Comparison of ENCODE assay signal across 1 cellular context in genomic region chr6:38687549-38687948, GRCh38.
TF ChIP-seq lines count a peak whose summit lies in the region.

No MANE protein-coding gene starts in this region.

TF ChIP-seq in HepG2, 621 proteins besides CTCF, POLR2A, EP300 and RAD21:
- TF ChIP-seq CREM (IDR thresholded peaks at IDR 0.05) = no peak
- no peak for TF ChIP-seq CREM (CRISPR knock-in tag; IDR thresholded peaks at IDR 0.05)
- no peak for TF ChIP-seq HDAC2 (CRISPR knock-in tag; IDR thresholded peaks at IDR 0.05)
- TF ChIP-seq ZFP1 (CRISPR knock-in tag; IDR thresholded peaks at IDR 0.05) = no peak
- no peak for TF ChIP-seq ZNF878 (CRISPR knock-in tag; IDR thresholded peaks at IDR 0.05)
- no peak for TF ChIP-seq ZMYM3 (CRISPR knock-in tag; IDR thresholded peaks at IDR 0.05)
- TF ChIP-seq FOSL2 (CRISPR knock-in tag; IDR thresholded peaks at IDR 0.05) = no peak
- TF ChIP-seq ATF5 (CRISPR knock-in tag; IDR thresholded peaks at IDR 0.05; ENCODE audit: low read depth) = no peak
- no peak for TF ChIP-seq KLF15 (CRISPR knock-in tag; IDR thresholded peaks at IDR 0.05; ENCODE audit: borderline replicate concordance)
- TF ChIP-seq SAFB2 (CRISPR knock-in tag; IDR thresholded peaks at IDR 0.05; ENCODE audit: borderline replicate concordance, low read depth) = no peak
- TF ChIP-seq, protein P1, sequence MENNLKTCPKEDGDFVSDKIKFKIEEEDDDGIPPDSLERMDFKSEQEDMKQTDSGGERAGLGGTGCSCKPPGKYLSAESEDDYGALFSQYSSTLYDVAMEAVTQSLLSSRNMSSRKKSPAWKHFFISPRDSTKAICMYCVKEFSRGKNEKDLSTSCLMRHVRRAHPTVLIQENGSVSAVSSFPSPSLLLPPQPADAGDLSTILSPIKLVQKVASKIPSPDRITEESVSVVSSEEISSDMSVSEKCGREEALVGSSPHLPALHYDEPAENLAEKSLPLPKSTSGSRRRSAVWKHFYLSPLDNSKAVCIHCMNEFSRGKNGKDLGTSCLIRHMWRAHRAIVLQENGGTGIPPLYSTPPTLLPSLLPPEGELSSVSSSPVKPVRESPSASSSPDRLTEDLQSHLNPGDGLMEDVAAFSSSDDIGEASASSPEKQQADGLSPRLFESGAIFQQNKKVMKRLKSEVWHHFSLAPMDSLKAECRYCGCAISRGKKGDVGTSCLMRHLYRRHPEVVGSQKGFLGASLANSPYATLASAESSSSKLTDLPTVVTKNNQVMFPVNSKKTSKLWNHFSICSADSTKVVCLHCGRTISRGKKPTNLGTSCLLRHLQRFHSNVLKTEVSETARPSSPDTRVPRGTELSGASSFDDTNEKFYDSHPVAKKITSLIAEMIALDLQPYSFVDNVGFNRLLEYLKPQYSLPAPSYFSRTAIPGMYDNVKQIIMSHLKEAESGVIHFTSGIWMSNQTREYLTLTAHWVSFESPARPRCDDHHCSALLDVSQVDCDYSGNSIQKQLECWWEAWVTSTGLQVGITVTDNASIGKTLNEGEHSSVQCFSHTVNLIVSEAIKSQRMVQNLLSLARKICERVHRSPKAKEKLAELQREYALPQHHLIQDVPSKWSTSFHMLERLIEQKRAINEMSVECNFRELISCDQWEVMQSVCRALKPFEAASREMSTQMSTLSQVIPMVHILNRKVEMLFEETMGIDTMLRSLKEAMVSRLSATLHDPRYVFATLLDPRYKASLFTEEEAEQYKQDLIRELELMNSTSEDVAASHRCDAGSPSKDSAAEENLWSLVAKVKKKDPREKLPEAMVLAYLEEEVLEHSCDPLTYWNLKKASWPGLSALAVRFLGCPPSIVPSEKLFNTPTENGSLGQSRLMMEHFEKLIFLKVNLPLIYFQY (CRISPR knock-in tag; IDR thresholded peaks at IDR 0.05; ENCODE audit: borderline replicate concordance) = no peak
- TF ChIP-seq, protein P2, sequence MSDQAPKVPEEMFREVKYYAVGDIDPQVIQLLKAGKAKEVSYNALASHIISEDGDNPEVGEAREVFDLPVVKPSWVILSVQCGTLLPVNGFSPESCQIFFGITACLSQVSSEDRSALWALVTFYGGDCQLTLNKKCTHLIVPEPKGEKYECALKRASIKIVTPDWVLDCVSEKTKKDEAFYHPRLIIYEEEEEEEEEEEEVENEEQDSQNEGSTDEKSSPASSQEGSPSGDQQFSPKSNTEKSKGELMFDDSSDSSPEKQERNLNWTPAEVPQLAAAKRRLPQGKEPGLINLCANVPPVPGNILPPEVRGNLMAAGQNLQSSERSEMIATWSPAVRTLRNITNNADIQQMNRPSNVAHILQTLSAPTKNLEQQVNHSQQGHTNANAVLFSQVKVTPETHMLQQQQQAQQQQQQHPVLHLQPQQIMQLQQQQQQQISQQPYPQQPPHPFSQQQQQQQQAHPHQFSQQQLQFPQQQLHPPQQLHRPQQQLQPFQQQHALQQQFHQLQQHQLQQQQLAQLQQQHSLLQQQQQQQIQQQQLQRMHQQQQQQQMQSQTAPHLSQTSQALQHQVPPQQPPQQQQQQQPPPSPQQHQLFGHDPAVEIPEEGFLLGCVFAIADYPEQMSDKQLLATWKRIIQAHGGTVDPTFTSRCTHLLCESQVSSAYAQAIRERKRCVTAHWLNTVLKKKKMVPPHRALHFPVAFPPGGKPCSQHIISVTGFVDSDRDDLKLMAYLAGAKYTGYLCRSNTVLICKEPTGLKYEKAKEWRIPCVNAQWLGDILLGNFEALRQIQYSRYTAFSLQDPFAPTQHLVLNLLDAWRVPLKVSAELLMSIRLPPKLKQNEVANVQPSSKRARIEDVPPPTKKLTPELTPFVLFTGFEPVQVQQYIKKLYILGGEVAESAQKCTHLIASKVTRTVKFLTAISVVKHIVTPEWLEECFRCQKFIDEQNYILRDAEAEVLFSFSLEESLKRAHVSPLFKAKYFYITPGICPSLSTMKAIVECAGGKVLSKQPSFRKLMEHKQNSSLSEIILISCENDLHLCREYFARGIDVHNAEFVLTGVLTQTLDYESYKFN (CRISPR knock-in tag; conservative IDR thresholded peaks at IDR 0.05) = no peak
- no peak for TF ChIP-seq KMT2A (CRISPR knock-in tag; IDR thresholded peaks at IDR 0.05)
- TF ChIP-seq KAT7 (CRISPR knock-in tag; IDR thresholded peaks at IDR 0.05; ENCODE audit: borderline replicate concordance) = no peak
- no peak for TF ChIP-seq ESRRA (CRISPR knock-in tag; IDR thresholded peaks at IDR 0.05; ENCODE audit: low read depth)
- TF ChIP-seq GMEB1 (CRISPR knock-in tag; IDR thresholded peaks at IDR 0.05; ENCODE audit: borderline replicate concordance) = no peak
